Comparison of ENCODE assay signal across 7 cellular contexts in genomic region chr6:151690768-151691562, GRCh38.
DNase-seq lines count a peak whose midpoint lies in the region; ATAC-seq and TF ChIP-seq lines count a peak whose summit lies in the region.

No MANE protein-coding gene starts in this region.

- H3K36me3 ChIP-seq in PC-9 (ENCODE audit: low read depth) (no peaks in the 10 kb centered on the region), sigmoid colon (no peaks in the 10 kb centered on the region)

- no peak overlapping the region for H3K4me2 ChIP-seq in PC-9

- no peaks in the 10 kb centered on the region for H3K79me2 ChIP-seq in PC-9 (ENCODE audit: low read depth)

- H3K9me3 ChIP-seq in PC-9 (ENCODE audit: insufficient read depth, low read depth), result no peaks in the 10 kb centered on the region
- H3K9me3 ChIP-seq in sigmoid colon, result no peaks in the 10 kb centered on the region

- H3K9me2 ChIP-seq in PC-9 (ENCODE audit: insufficient read depth), result no peaks in the 10 kb centered on the region

- H4K20me1 ChIP-seq in PC-9 (ENCODE audit: insufficient read depth), result no peaks in the 10 kb centered on the region

- no peak overlapping the region for H3K27ac ChIP-seq in PC-9
- peak overlapping the region; percentile 32 to 60 (median 50) for H3K27ac ChIP-seq in sigmoid colon

- H3K4me1 ChIP-seq in PC-9 (replicated peaks; ENCODE audit: insufficient read depth) (no peaks in the 10 kb centered on the region), sigmoid colon (no peaks in the 10 kb centered on the region)

- TF ChIP-seq EP300 in sigmoid colon (IDR thresholded peaks at IDR 0.05), result no peak

- H3K27me3 ChIP-seq in PC-9 (ENCODE audit: insufficient read depth, low read depth) (no peaks in the 10 kb centered on the region), sigmoid colon (no peaks in the 10 kb centered on the region)

- DNase-seq in PC-9 (no peak), fibroblast of villous mesenchyme (ENCODE audit: low read depth) (peak; percentile 83), sigmoid colon (no peak), iPS-NIHi11 (ENCODE audit: low spot score) (no peak), NCI-H69 (lab: John Stamatoyannopoulos, UW) (no peak)

- POLR2A ChIA-PET in PC-9 (lab: Charles Lee; ENCODE audit: unreplicated experiment), result interaction anchor here (0.6 kb wide), 1 partner anchor 18 kb away, joined by 3 read pairs; no protein-coding TSS in a partner anchor

- TF ChIP-seq CTCF in PC-9 (conservative IDR thresholded peaks at IDR 0.05) (no peak), fibroblast of villous mesenchyme (IDR thresholded peaks at IDR 0.05; ENCODE audit: insufficient read depth, low read depth, low read length) (no peak), sigmoid colon (IDR thresholded peaks at IDR 0.05) (no peak)

- intact Hi-C loops in PC-9 (cut with micrococcal nuclease; ENCODE audit: unreplicated experiment) (no loop called here), sigmoid colon (cut with DNase I) (no loop called here)

- H2AFZ ChIP-seq in PC-9, result peak overlapping the region; percentile 23; the same call in 1 of the 2 replicates

- no TSS peak for BruUV-seq in PC-9 (replicated peaks; lab: Mats Ljungman, UMichigan)

- ATAC-seq in GM18868 (IDR thresholded peaks at IDR 0.05; ENCODE audit: unreplicated experiment), result peak; percentile 98
- ATAC-seq in HG02642 (IDR thresholded peaks at IDR 0.05; ENCODE audit: poor library complexity, unreplicated experiment), result peak; percentile 98

- no peaks in the 10 kb centered on the region for H3F3A ChIP-seq in PC-9 (ENCODE audit: insufficient read depth, low read depth)

- WGBS in sigmoid colon, 2 donors, result 54 to 82% methylated on average over 8 of the region's 8 CpGs

- CTCF ChIA-PET in PC-9 (lab: Charles Lee), result interaction anchor here (0.8 kb wide), 1 partner anchor 576 kb away, joined by 3 read pairs; no protein-coding TSS in a partner anchor

- no peak for TF ChIP-seq POLR2A in sigmoid colon (IDR thresholded peaks at IDR 0.05)

- H3K4me3 ChIP-seq in PC-9, result no peak overlapping the region
- peak overlapping the region; percentile 27 for H3K4me3 ChIP-seq in fibroblast of villous mesenchyme (ENCODE audit: low read depth, low read length)
- peak overlapping the region in 3 of 4 donors; percentile 0 to 23 (median 15) for H3K4me3 ChIP-seq in sigmoid colon
